Comparison of ENCODE assay signal across 1 cellular context in genomic region chr10:43333653-43334052, GRCh38.
TF ChIP-seq lines count a peak whose summit lies in the region.

No MANE protein-coding gene starts in this region.

TF ChIP-seq in A549, 52 proteins besides CTCF, POLR2A, EP300 and RAD21 (continued from another document):
- TF ChIP-seq REST (IDR thresholded peaks at IDR 0.05) (no peak), EHF (CRISPR knock-in tag; IDR thresholded peaks at IDR 0.05) (no peak), SREBF2 (IDR thresholded peaks at IDR 0.05) (no peak), HOXB13 (CRISPR knock-in tag; IDR thresholded peaks at IDR 0.05; ENCODE audit: low read depth) (no peak)
